ENCODE assay signal across 1 cellular context in the genomic region with DNA sequence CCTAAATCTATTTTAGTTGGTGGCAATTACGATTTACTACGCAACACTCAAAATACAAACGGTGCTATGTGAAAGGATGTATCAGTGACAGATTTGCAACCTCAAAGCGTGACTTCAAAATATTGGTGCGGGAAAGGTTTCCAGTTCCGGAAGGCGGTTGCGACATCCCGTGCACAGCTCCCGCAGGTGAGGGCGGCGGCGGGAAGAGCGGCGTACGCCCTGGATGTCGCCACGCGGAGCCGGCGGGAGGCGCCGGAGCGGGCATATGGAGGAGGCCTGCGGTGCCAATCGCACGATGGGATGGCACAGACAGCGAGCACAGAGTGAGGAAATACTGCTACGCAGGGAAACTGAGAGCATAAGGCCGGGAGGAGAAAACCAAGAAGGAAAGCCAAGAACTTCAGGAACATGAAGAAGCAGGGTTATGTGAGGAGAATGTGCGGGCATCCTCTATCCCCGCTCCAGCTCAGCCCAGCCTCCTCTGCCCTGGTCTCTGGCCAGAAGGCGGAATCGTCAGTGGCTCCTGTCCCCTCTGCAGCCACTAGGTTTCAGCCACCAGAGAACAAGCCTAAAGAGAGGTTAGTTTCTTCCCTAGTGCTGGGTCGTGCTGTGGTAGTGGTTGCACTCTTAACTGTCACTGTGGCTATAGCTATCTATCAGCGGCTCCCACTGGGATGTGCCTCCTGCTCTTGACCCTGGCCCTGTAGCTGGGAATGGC.
A peak's percentile ranks its signal among the peaks of the same experiment; 100 is the strongest.
TF ChIP-seq lines count a peak whose summit lies in the region.

No MANE protein-coding gene starts in this region.

TF ChIP-seq in IMR-90, 13 proteins besides CTCF, POLR2A, EP300 and RAD21:
- TF ChIP-seq MXI1 (IDR thresholded peaks at IDR 0.05; ENCODE audit: borderline replicate concordance, low read depth, low read length) (no peak), CEBPB (IDR thresholded peaks at IDR 0.05; ENCODE audit: low read depth, low read length) (peak; percentile 42)
- TF ChIP-seq, protein P1, sequence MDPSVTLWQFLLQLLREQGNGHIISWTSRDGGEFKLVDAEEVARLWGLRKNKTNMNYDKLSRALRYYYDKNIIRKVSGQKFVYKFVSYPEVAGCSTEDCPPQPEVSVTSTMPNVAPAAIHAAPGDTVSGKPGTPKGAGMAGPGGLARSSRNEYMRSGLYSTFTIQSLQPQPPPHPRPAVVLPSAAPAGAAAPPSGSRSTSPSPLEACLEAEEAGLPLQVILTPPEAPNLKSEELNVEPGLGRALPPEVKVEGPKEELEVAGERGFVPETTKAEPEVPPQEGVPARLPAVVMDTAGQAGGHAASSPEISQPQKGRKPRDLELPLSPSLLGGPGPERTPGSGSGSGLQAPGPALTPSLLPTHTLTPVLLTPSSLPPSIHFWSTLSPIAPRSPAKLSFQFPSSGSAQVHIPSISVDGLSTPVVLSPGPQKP (IDR thresholded peaks at IDR 0.05; ENCODE audit: borderline replicate concordance, low read depth, low read length) = no peak
TF ChIP-seq in IMR-90: peak in this region for 1.
